In the genomic region with DNA sequence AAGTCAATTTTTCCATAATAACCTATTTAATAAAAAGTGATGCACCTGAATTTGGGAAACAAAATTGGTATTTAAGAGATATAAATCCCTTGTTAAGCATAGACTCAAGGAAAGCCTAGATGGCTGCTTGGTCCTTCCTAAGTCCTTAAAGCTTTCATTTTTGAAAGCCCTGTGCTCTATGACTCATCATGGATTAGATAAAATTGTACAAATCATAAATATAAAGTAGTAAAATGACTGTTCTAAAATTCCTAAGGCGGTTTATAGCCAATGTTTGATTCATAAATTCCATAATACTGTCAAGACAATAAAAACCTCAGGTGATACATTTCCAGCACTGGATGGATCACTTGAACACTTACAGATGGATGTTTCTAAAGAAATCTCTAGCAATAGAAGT, we compare ENCODE assay signal across 26 cellular contexts.
"Had no signal": no experiment of that assay in that cellular context is flagged by ENCODE, and none has a peak within 500 bp of the region (broad histone marks: within the 10 kb centered on the region; RNA-seq: fewer than 3 reads in every experiment).

No MANE protein-coding gene starts in this region.

- H3K36me3 ChIP-seq: brain microvascular endothelial cell, breast epithelium had no signal

- H3K9me3 ChIP-seq: body of pancreas, breast epithelium had no signal

- H3K4me1 ChIP-seq: body of pancreas, breast epithelium had no signal

- H3K4me3 ChIP-seq: body of pancreas, breast epithelium had no signal

- ATAC-seq: activated CD8-positive, alpha-beta T cell treated with anti-CD3 and anti-CD28 coated beads for 36 hours; activated naive CD8-positive, alpha-beta T cell treated with anti-CD3 and anti-CD28 coated beads, Interleukin-2, amount 50 U/mL, for 24 hours; body of pancreas had no signal

- H3K27ac ChIP-seq: body of pancreas, brain microvascular endothelial cell, breast epithelium, VCaP had no signal

- DNase-seq: activated B cell treated with CpG ODN at 0.5 μM for 24 hours; activated CD4-positive, alpha-beta memory T cell treated with anti-CD3 and anti-CD28 coated beads for 36 hours; activated CD4-positive, alpha-beta T cell treated with anti-CD3 and anti-CD28 coated beads for 4 hours; activated CD4-positive, alpha-beta T cell treated with anti-CD3 and anti-CD28 coated beads, Interleukin-2, amount 10 ng/mL, durations not matched to agents 24 days and 14 days; activated CD4-positive, alpha-beta T cell treated with anti-CD3 and anti-CD28 coated beads, Interleukin-2, amount 50 U/mL, for 1 hour; activated CD4-positive, alpha-beta T cell treated with anti-CD3 and anti-CD28 coated beads, Interleukin-2, amount 50 U/mL, for 4 hours; activated CD4-positive, CD25-positive, alpha-beta regulatory T cell treated with anti-CD3 and anti-CD28 coated beads, Interleukin-2, amount 50 U/mL, for 72 hours; activated CD8-positive, alpha-beta memory T cell treated with anti-CD3 and anti-CD28 coated beads, Interleukin-2, amount 50 U/mL, for 48 hours; activated CD8-positive, alpha-beta T cell treated with anti-CD3 and anti-CD28 coated beads for 36 hours; activated effector memory CD4-positive, alpha-beta T cell treated with Interleukin-2 at 50 U/mL for 16 hours; activated gamma-delta T cell; activated naive CD4-positive, alpha-beta T cell treated with anti-CD3 and anti-CD28 coated beads, Interleukin-2, amount 10 ng/mL, durations not matched to agents 7 days and 5 days; activated naive CD4-positive, alpha-beta T cell treated with Interleukin-2 at 50 U/mL for 16 hours; activated naive CD8-positive, alpha-beta T cell treated with anti-CD3 and anti-CD28 coated beads, Interleukin-2, amount 10 ng/mL, durations not matched to agents 7 days and 5 days; activated naive CD8-positive, alpha-beta T cell treated with anti-CD3 and anti-CD28 coated beads, Interleukin-2, amount 50 U/mL, for 24 hours; activated T-cell treated with anti-CD3 and anti-CD28 coated beads, Interleukin-2, amount 50 U/mL, for 24 hours; activated T-cell treated with anti-CD3 and anti-CD28 coated beads, Interleukin-2, amount 50 U/mL, for 48 hours; amniotic stem cell; aorta; body of pancreas; brain microvascular endothelial cell; central memory CD4-positive, alpha-beta T cell; T-helper 2 cell; T-helper 9 cell had no signal

- H3K27me3 ChIP-seq: body of pancreas, brain microvascular endothelial cell, breast epithelium had no signal
